In genomic region chr17:48037924-48038323, GRCh38 we compare ENCODE assay signal across 10 cellular contexts. TPM values are rescaled to one million over a fixed set of nuclear protein-coding genes. Genes with fewer than 3 reads are reported as not detected.
DNase-seq lines count a peak whose midpoint lies in the region; ATAC-seq, FAIRE-seq and TF ChIP-seq lines count a peak whose summit lies in the region.
"Had no signal": no experiment of that assay in that cellular context is flagged by ENCODE, and none has a peak within 500 bp of the region (broad histone marks: within the 10 kb centered on the region; RNA-seq: fewer than 3 reads in every experiment).

No MANE protein-coding gene starts in this region.

- H2BK5ac ChIP-seq in trophoblast cell (ENCODE audit: low read depth, low read length, poor library complexity), result no peak overlapping the region

- H3K9ac ChIP-seq in trophoblast cell (ENCODE audit: low read length), result no peak overlapping the region

- no peak overlapping the region for H3K27ac ChIP-seq in esophagus (ENCODE audit: low read depth in 2 of 2, low read length in 1 of 2)
- H3K27ac ChIP-seq in trophoblast cell (ENCODE audit: low read depth, low read length), result no peak overlapping the region

- no peaks in the 10 kb centered on the region for H3K9me3 ChIP-seq in Caco-2
- no peaks in the 10 kb centered on the region for H3K9me3 ChIP-seq in esophagus (ENCODE audit: control insufficient read depth in 2 of 2, insufficient read depth in 1 of 2, low read depth in 1 of 2, low read length in 1 of 2)
- peaks cover 6% of the 10 kb centered on the region for H3K9me3 ChIP-seq in trophoblast cell (ENCODE audit: insufficient read depth, low read depth, low read length)
- H3K9me3 ChIP-seq: right lobe of liver had no signal

- H4K91ac ChIP-seq in trophoblast cell (ENCODE audit: low read depth, low read length), result no peak overlapping the region

- H2AK5ac ChIP-seq in trophoblast cell (ENCODE audit: low read length), result no peak overlapping the region

- H2BK12ac ChIP-seq in trophoblast cell (ENCODE audit: low read length), result no peak overlapping the region

- H3K79me2 ChIP-seq in trophoblast cell (ENCODE audit: control insufficient read depth, insufficient read depth, low read length, poor library complexity), result no peaks in the 10 kb centered on the region

- no peaks in the 10 kb centered on the region for H3K9me3 Mint-ChIP-seq in Caco-2 (ENCODE audit: unreplicated experiment)

- no peak overlapping the region for H3K18ac ChIP-seq in trophoblast cell (ENCODE audit: low read length)

- no peaks in the 10 kb centered on the region for H3K79me1 ChIP-seq in trophoblast cell (ENCODE audit: low read length)

- H3K23ac ChIP-seq in trophoblast cell (ENCODE audit: low read length), result no peak overlapping the region

- no peak; the same call in 1 of the 2 replicates for TF ChIP-seq POLR2A in H54 (IDR thresholded peaks at IDR 0.05; ENCODE audit: low read depth, low read length)

- no TSS peak for BruUV-seq in Caco-2 (replicated peaks; lab: Mats Ljungman, UMichigan)

- H2BK120ac ChIP-seq in trophoblast cell (ENCODE audit: insufficient read depth, low read length, poor library complexity), result no peak overlapping the region

- H3K4me3 Mint-ChIP-seq in Caco-2 (ENCODE audit: unreplicated experiment), result peak overlapping the region; percentile 75

- intact Hi-C loops in Caco-2 (cut with micrococcal nuclease; ENCODE audit: unreplicated experiment), result loop anchor here (1.0 kb wide), 2 partner anchors 10 to 13 kb away; partner anchors contain the start of gene NFE2L1

- peaks cover 9% of the 10 kb centered on the region; the same call in 1 of the 2 replicates for H3K4me1 ChIP-seq in Caco-2
- H3K4me1 ChIP-seq in esophagus (ENCODE audit: control insufficient read depth in 2 of 2, insufficient read depth in 2 of 2, low read length in 1 of 2), result peaks cover 5% of the 10 kb centered on the region in 2 donors
- H3K4me1 ChIP-seq in trophoblast cell (ENCODE audit: control insufficient read depth in 1 of 2, insufficient read depth in 2 of 2, low read length in 2 of 2), result peaks cover 6 to 10% of the 10 kb centered on the region in 2 experiments

- H3K4me2 ChIP-seq in trophoblast cell (ENCODE audit: low read length), result peak overlapping the region; percentile 26

- no peak for DNase-seq in Caco-2
- peak; percentile 44 for DNase-seq in RKO (ENCODE audit: low spot score)
- DNase-seq in trophoblast cell, result no peak
- no peak for DNase-seq in H54 (ENCODE audit: insufficient read length, low spot score)
- DNase-seq in NCI-H1105 (lab: John Stamatoyannopoulos, UW), result no peak

- POLR2A ChIA-PET in Caco-2 (lab: Charles Lee), result interaction anchor here (1.2 kb wide), 1 partner anchor 11 kb away, joined by 5 read pairs; the partner anchor contains the start of gene NFE2L1

- no peak for TF ChIP-seq CTCF in Caco-2 (IDR thresholded peaks at IDR 0.05; ENCODE audit: insufficient read depth in 1 of 2, low read depth in 1 of 2, low read length in 1 of 2, severe bottlenecking in 1 of 2, unreplicated experiment in 1 of 2)

- H3K36me3 ChIP-seq in Caco-2 (ENCODE audit: control insufficient read depth, insufficient read depth, low read length), result no peaks in the 10 kb centered on the region
- peaks cover 2% of the 10 kb centered on the region in 2 donors for H3K36me3 ChIP-seq in esophagus (ENCODE audit: control insufficient read depth in 2 of 2, insufficient read depth in 2 of 2, low read length in 1 of 2)
- no peaks in the 10 kb centered on the region for H3K36me3 ChIP-seq in trophoblast cell (ENCODE audit: control insufficient read depth in 1 of 2, insufficient read depth in 2 of 2, low read length in 2 of 2)
- H3K36me3 ChIP-seq: right lobe of liver had no signal

- no peak overlapping the region for H3K4ac ChIP-seq in trophoblast cell (ENCODE audit: low read depth, low read length)

- CTCF ChIA-PET in Caco-2 (lab: Charles Lee), result interaction anchor here (1.2 to 4.6 kb wide), 2 partner anchors 10 to 13 kb away, joined by 4 to 27 read pairs; partner anchors contain the start of gene NFE2L1

- no peak overlapping the region for H3K14ac ChIP-seq in trophoblast cell (ENCODE audit: low read length)

- WGBS in esophagus, 2 donors, result 18 to 19% methylated on average over 8 of the region's 8 CpGs
- no CpG with 5 or more reads among the region's 8 CpGs for WGBS in trophoblast cell (ENCODE audit: extremely low coverage, insufficient coverage, insufficient read length)

- H3K36me3 Mint-ChIP-seq in Caco-2 (ENCODE audit: insufficient read depth, unreplicated experiment), result no peaks in the 10 kb centered on the region

- H3K4me3 ChIP-seq in Caco-2 (ENCODE audit: low read depth, low read length), result peak overlapping the region; percentile 60
- peak overlapping the region; percentile 19 to 63 for H3K4me3 ChIP-seq in esophagus (ENCODE audit: low read depth in 1 of 2, low read length in 2 of 2)
- peak overlapping the region; percentile 44 for H3K4me3 ChIP-seq in trophoblast cell (ENCODE audit: low read depth, low read length)

- no peak for FAIRE-seq in H54 (lab: Jason Lieb, UNC)
- FAIRE-seq: GM18507 had no signal

- H3K27me3 ChIP-seq in Caco-2 (replicated peaks; ENCODE audit: control insufficient read depth, insufficient read depth, low read length) (no peaks in the 10 kb centered on the region), esophagus (ENCODE audit: control insufficient read depth in 1 of 2, insufficient read depth in 2 of 2, low read length in 2 of 2) (no peaks in the 10 kb centered on the region), trophoblast cell (ENCODE audit: insufficient read depth, low read length) (peaks cover 19% of the 10 kb centered on the region)
- H3K27me3 ChIP-seq: right lobe of liver had no signal

- peaks cover 2% of the 10 kb centered on the region for H3K27me3 Mint-ChIP-seq in Caco-2 (ENCODE audit: insufficient read depth, unreplicated experiment)

- ATAC-seq in GM19455 (IDR thresholded peaks at IDR 0.05; ENCODE audit: unreplicated experiment) (no peak), HG03469 (IDR thresholded peaks at IDR 0.05; ENCODE audit: unreplicated experiment) (no peak)

- H3K27ac Mint-ChIP-seq in Caco-2 (ENCODE audit: unreplicated experiment), result peak overlapping the region; percentile 6

- no peak overlapping the region for H4K8ac ChIP-seq in trophoblast cell (ENCODE audit: low read depth, low read length)

- no peaks in the 10 kb centered on the region for H3K4me1 Mint-ChIP-seq in Caco-2 (ENCODE audit: low read depth, unreplicated experiment)

- peak overlapping the region; percentile 42 for H2AFZ ChIP-seq in trophoblast cell (ENCODE audit: insufficient read depth, low read length, poor library complexity)

- H4K12ac ChIP-seq in trophoblast cell (ENCODE audit: low read depth, low read length), result no peak overlapping the region

RNA-seq across cellular contexts. Expression of gene COPZ2, which starts 0.3 kb away (rescaled TPM):
- 2.0 and 6.7 TPM in 2 replicates for total RNA-seq in Caco-2 (2022)
- 10 to 100 TPM in 1 of 2 donors, 1 to 10 TPM in 1; 8.4 to 12.9 TPM for polyA plus RNA-seq in esophagus
- polyA plus RNA-seq in trophoblast cell (2013), result 1.8 and 2.3 TPM in 2 replicates

RNA-seq across cellular contexts. Expression of gene NFE2L1, which starts 10.2 kb away (rescaled TPM):
- total RNA-seq in Caco-2 (2022), result 322 and 356 TPM in 2 replicates
- 10 to 100 TPM; 39.4 to 45.7 TPM for polyA plus RNA-seq in esophagus
- polyA plus RNA-seq in trophoblast cell (2013), result 87.8 and 92.2 TPM in 2 replicates
